Comparison of ENCODE assay signal across 1 cellular context in genomic region chr1:220475608-220476007, GRCh38. TPM values are rescaled to one million over a fixed set of nuclear protein-coding genes. Genes with fewer than 3 reads are reported as not detected.
"Had no signal": no experiment of that assay in that cellular context is flagged by ENCODE, and none has a peak within 500 bp of the region (broad histone marks: within the 10 kb centered on the region; RNA-seq: fewer than 3 reads in every experiment).

No MANE protein-coding gene starts in this region.

RNA-seq across cellular contexts. Expression of gene MARK1, which starts 52.3 kb away (rescaled TPM):
- polyA plus RNA-seq: immature natural killer cell had no signal
